27 cellular contexts compared by ENCODE assay signal in genomic region chrX:148902581-148902980, GRCh38.
"Had no signal": no experiment of that assay in that cellular context is flagged by ENCODE, and none has a peak within 500 bp of the region (broad histone marks: within the 10 kb centered on the region; RNA-seq: fewer than 3 reads in every experiment).

No MANE protein-coding gene starts in this region.

- H2AFZ ChIP-seq: neural progenitor cell, parathyroid adenoma had no signal

- H3K79me2 ChIP-seq: parathyroid adenoma had no signal

- DNase-seq: naive thymus-derived CD8-positive, alpha-beta T cell; nephron progenitor cell; occipital lobe; ovary; psoas muscle; right cardiac atrium; right lobe of liver; sigmoid colon; small intestine; stimulated activated CD4-positive, alpha-beta T cell treated with anti-CD3 and anti-CD28 coated beads, Interleukin-15, amount 100 ng/mL, for 24 hours; stimulated activated CD4-positive, alpha-beta T cell treated with anti-CD3 and anti-CD28 coated beads, Interleukin-2, amount 100 ng/mL, for 24 hours; stimulated activated CD4-positive, alpha-beta T cell treated with anti-CD3 and anti-CD28 coated beads, Interleukin-2, amount 100 ng/mL, for 48 hours; stimulated activated CD4-positive, alpha-beta T cell treated with anti-CD3 and anti-CD28 coated beads, Interleukin-4, amount 100 ng/mL, for 24 hours; stimulated activated naive B cell treated with anti-CD40 and anti-IgM and Interleukin-4, amounts not matched to agents 10 μg/mL and 1 μg/mL and 100 μg/mL, for 72 hours; stimulated activated naive CD4-positive, alpha-beta T cell treated with Interleukin-2 at 50 U/mL for 16 hours; stomach; thyroid gland; trophoblast cell; upper lobe of left lung had no signal

- H3K4me3 ChIP-seq: neural progenitor cell, ovary, psoas muscle, right lobe of liver, sigmoid colon, stomach, thoracic aorta, thyroid gland, tibial nerve, upper lobe of left lung, vagina had no signal

- H3K27me3 ChIP-seq: neural progenitor cell, ovary, right lobe of liver, sigmoid colon, stomach, thyroid gland, tibial nerve, upper lobe of left lung, vagina had no signal

- H3K36me3 Mint-ChIP-seq: natural killer cell treated with Interleukin-12 subunit alpha and Interleukin-12 subunit beta and Interleukin-15 and Interleukin-18, amount 100 ng/mL, for 72 hours; stimulated activated effector memory CD8-positive, alpha-beta T cell treated with anti-CD3 and anti-CD28 coated beads, Interleukin-12 subunit alpha, Interleukin-12 subunit beta, amount 100 ng/mL, for 72 hours had no signal

- H3K9me3 ChIP-seq: ovary, psoas muscle, right lobe of liver, sigmoid colon, thoracic aorta, thyroid gland, tibial nerve, upper lobe of left lung, vagina had no signal

- H3K27ac Mint-ChIP-seq: naive thymus-derived CD8-positive, alpha-beta T cell; natural killer cell treated with Interleukin-12 subunit alpha and Interleukin-12 subunit beta and Interleukin-15 and Interleukin-18, amount 100 ng/mL, for 72 hours; nephron progenitor cell; neural progenitor cell; stimulated activated effector memory CD8-positive, alpha-beta T cell treated with anti-CD3 and anti-CD28 coated beads, Interleukin-12 subunit alpha, Interleukin-12 subunit beta, amount 100 ng/mL, for 72 hours; stimulated activated naive B cell treated with anti-CD40 and anti-IgM and Interleukin-4, amounts not matched to agents 10 μg/mL and 1 μg/mL and 100 μg/mL, for 72 hours; stimulated activated naive CD8-positive, alpha-beta T cell treated with anti-CD3 and anti-CD28 coated beads, Interleukin-15, Interleukin-2, amounts not matched to agents 100 ng/mL and 50 ng/mL, for 24 hours had no signal

- H3K4me3 Mint-ChIP-seq: naive thymus-derived CD8-positive, alpha-beta T cell; natural killer cell treated with Interleukin-12 subunit alpha and Interleukin-12 subunit beta and Interleukin-15 and Interleukin-18, amount 100 ng/mL, for 72 hours; nephron progenitor cell; neural progenitor cell; stimulated activated effector memory CD8-positive, alpha-beta T cell treated with anti-CD3 and anti-CD28 coated beads, Interleukin-12 subunit alpha, Interleukin-12 subunit beta, amount 100 ng/mL, for 72 hours; stimulated activated naive B cell treated with anti-CD40 and anti-IgM and Interleukin-4, amounts not matched to agents 10 μg/mL and 1 μg/mL and 100 μg/mL, for 72 hours; stimulated activated naive CD8-positive, alpha-beta T cell treated with anti-CD3 and anti-CD28 coated beads, Interleukin-15, Interleukin-2, amounts not matched to agents 100 ng/mL and 50 ng/mL, for 24 hours had no signal

- H3K4me2 ChIP-seq: neural progenitor cell had no signal

- ATAC-seq: naive thymus-derived CD8-positive, alpha-beta T cell; natural killer cell treated with Interleukin-12 subunit alpha and Interleukin-12 subunit beta and Interleukin-15 and Interleukin-18, amount 100 ng/mL, for 72 hours; psoas muscle; right cardiac atrium; right lobe of liver; stimulated activated effector memory CD8-positive, alpha-beta T cell treated with anti-CD3 and anti-CD28 coated beads, Interleukin-12 subunit alpha, Interleukin-12 subunit beta, amount 100 ng/mL, for 72 hours; stimulated activated naive B cell treated with anti-CD40 and anti-IgM and Interleukin-4, amounts not matched to agents 10 μg/mL and 1 μg/mL and 100 μg/mL, for 72 hours had no signal

- H3K27ac ChIP-seq: neural progenitor cell, ovary, parathyroid adenoma, psoas muscle, right lobe of liver, sigmoid colon, stomach, thoracic aorta, thyroid gland, tibial nerve, upper lobe of left lung, vagina had no signal

- H3K9ac ChIP-seq: neural progenitor cell, parathyroid adenoma had no signal

- H3K27me3 Mint-ChIP-seq: naive thymus-derived CD8-positive, alpha-beta T cell; natural killer cell treated with Interleukin-12 subunit alpha and Interleukin-12 subunit beta and Interleukin-15 and Interleukin-18, amount 100 ng/mL, for 72 hours; stimulated activated naive B cell treated with anti-CD40 and anti-IgM and Interleukin-4, amounts not matched to agents 10 μg/mL and 1 μg/mL and 100 μg/mL, for 72 hours; stimulated activated naive CD8-positive, alpha-beta T cell treated with anti-CD3 and anti-CD28 coated beads, Interleukin-15, Interleukin-2, amounts not matched to agents 100 ng/mL and 50 ng/mL, for 24 hours had no signal

- H3K4me1 Mint-ChIP-seq: stimulated activated effector memory CD8-positive, alpha-beta T cell treated with anti-CD3 and anti-CD28 coated beads, Interleukin-12 subunit alpha, Interleukin-12 subunit beta, amount 100 ng/mL, for 72 hours; stimulated activated naive B cell treated with anti-CD40 and anti-IgM and Interleukin-4, amounts not matched to agents 10 μg/mL and 1 μg/mL and 100 μg/mL, for 72 hours had no signal

- H3K9me3 Mint-ChIP-seq: natural killer cell treated with Interleukin-12 subunit alpha and Interleukin-12 subunit beta and Interleukin-15 and Interleukin-18, amount 100 ng/mL, for 72 hours; stimulated activated naive CD8-positive, alpha-beta T cell treated with anti-CD3 and anti-CD28 coated beads, Interleukin-15, Interleukin-2, amounts not matched to agents 100 ng/mL and 50 ng/mL, for 24 hours had no signal

- H3K36me3 ChIP-seq: neural progenitor cell, ovary, right lobe of liver, sigmoid colon, stomach, thoracic aorta, thyroid gland, tibial nerve, upper lobe of left lung, vagina had no signal
